ENCODE assay signal across 1 cellular context in genomic region chr21:44027607-44028286, GRCh38.
TF ChIP-seq lines count a peak whose summit lies in the region.

No MANE protein-coding gene starts in this region.

TF ChIP-seq in HEK293T, 16 proteins besides CTCF, POLR2A, EP300 and RAD21 (continued from another document):
- TF ChIP-seq, protein P1, sequence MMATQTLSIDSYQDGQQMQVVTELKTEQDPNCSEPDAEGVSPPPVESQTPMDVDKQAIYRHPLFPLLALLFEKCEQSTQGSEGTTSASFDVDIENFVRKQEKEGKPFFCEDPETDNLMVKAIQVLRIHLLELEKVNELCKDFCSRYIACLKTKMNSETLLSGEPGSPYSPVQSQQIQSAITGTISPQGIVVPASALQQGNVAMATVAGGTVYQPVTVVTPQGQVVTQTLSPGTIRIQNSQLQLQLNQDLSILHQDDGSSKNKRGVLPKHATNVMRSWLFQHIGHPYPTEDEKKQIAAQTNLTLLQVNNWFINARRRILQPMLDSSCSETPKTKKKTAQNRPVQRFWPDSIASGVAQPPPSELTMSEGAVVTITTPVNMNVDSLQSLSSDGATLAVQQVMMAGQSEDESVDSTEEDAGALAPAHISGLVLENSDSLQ (IDR thresholded peaks at IDR 0.05), result peak; percentile 85
- TF ChIP-seq ELF4 (IDR thresholded peaks at IDR 0.05) (no peak), LEF1 (IDR thresholded peaks at IDR 0.05; ENCODE audit: borderline replicate concordance) (no peak), ZNF384 (IDR thresholded peaks at IDR 0.05) (no peak), TARDBP (IDR thresholded peaks at IDR 0.05) (no peak), ARNT (IDR thresholded peaks at IDR 0.05) (no peak; the same call in 1 of the 2 replicates), SUZ12 (IDR thresholded peaks at IDR 0.05) (no peak), CTBP1 (IDR thresholded peaks at IDR 0.05; ENCODE audit: borderline replicate concordance) (peak; percentile 34; the same call in 1 of the 2 replicates), FOXM1 (IDR thresholded peaks at IDR 0.05; ENCODE audit: borderline replicate concordance) (no peak), SP1 (IDR thresholded peaks at IDR 0.05) (no peak), NFRKB (IDR thresholded peaks at IDR 0.05) (no peak)
